In genomic region chr17:72719582-72720493, GRCh38 we compare ENCODE assay signal across 9 cellular contexts.
DNase-seq lines count a peak whose midpoint lies in the region; ATAC-seq, FAIRE-seq and TF ChIP-seq lines count a peak whose summit lies in the region.
"Had no signal": no experiment of that assay in that cellular context is flagged by ENCODE, and none has a peak within 500 bp of the region (broad histone marks: within the 10 kb centered on the region; RNA-seq: fewer than 3 reads in every experiment).

No MANE protein-coding gene starts in this region.

- peaks cover 11% of the 10 kb centered on the region for H3K4me1 Mint-ChIP-seq in progenitor cell of endocrine pancreas (ENCODE audit: low read depth)

- no peaks in the 10 kb centered on the region for H3K9me3 Mint-ChIP-seq in progenitor cell of endocrine pancreas (ENCODE audit: low read depth)

- POLR2A ChIA-PET in GM12878 (lab: Charles Lee), result interaction anchor here (0.7 to 1.3 kb wide), 3 partner anchors 14 to 453 kb away, joined by 3 to 4 read pairs (median 3); no protein-coding TSS in a partner anchor

- no peak overlapping the region for H3K27ac ChIP-seq in GM12878 (ENCODE audit: control insufficient read depth, insufficient read depth)
- no peak overlapping the region for H3K27ac ChIP-seq in GM23248
- H3K27ac ChIP-seq: epithelial cell of prostate had no signal

- peaks cover 12% of the 10 kb centered on the region for H3K4me1 ChIP-seq in GM12878 (ENCODE audit: control insufficient read depth, insufficient read depth, low read length)
- peaks cover 11% of the 10 kb centered on the region for H3K4me1 ChIP-seq in GM23248 (ENCODE audit: insufficient read depth)

- 43% methylated on average over 25 of the region's 25 CpGs for WGBS in GM12878 (ENCODE audit: insufficient coverage, insufficient replicate concordance, low lambda C conversion rate, missing lambda C conversion rate)
- WGBS in GM23248 (ENCODE audit: low coverage in 1 of 2, low lambda C conversion rate in 2 of 2, missing lambda C conversion rate in 2 of 2), 2 experiments, result 86 to 88% methylated on average over 24 of the region's 25 CpGs

- peak in 4 of 5 experiments; percentile 14 to 93 (median 36) for DNase-seq in T-helper 2 cell
- no peak for DNase-seq in GM12878 (ENCODE audit: low read depth, low spot score)
- peak; percentile 31 to 50 for DNase-seq in stimulated activated CD4-positive, alpha-beta T cell treated with anti-CD3 and anti-CD28 coated beads, Interleukin-4, amount 100 ng/mL, for 48 hours (ENCODE audit: low read depth in 2 of 2)
- no peak for DNase-seq in GM23248
- DNase-seq in progenitor cell of endocrine pancreas (ENCODE audit: low spot score, unreplicated experiment), result no peak
- no peak for DNase-seq in H7

- CTCF ChIA-PET in GM12878 (lab: Yijun Ruan, JAX), result interaction anchor here (1.5 to 5.7 kb wide), 4 partner anchors 10 to 162 kb away, joined by 3 to 35 read pairs (median 8); no protein-coding TSS in a partner anchor

- H3K4me3 Mint-ChIP-seq in progenitor cell of endocrine pancreas (ENCODE audit: low read depth), result no peak overlapping the region

- peaks cover 15% of the 10 kb centered on the region for H3F3A ChIP-seq in GM23248 (ENCODE audit: insufficient read depth)

- H3K27me3 Mint-ChIP-seq in progenitor cell of endocrine pancreas, result peaks cover 23% of the 10 kb centered on the region

- TF ChIP-seq RAD21 in GM12878 (IDR thresholded peaks at IDR 0.05; ENCODE audit: insufficient read depth, low read depth, low read length), result no peak

- TF ChIP-seq POLR2A in GM12878 (IDR thresholded peaks at IDR 0.05; ENCODE audit: low read depth, low read length), result no peak

- no peak overlapping the region for H3K27ac Mint-ChIP-seq in progenitor cell of endocrine pancreas

- H3K79me2 ChIP-seq in GM12878 (ENCODE audit: control insufficient read depth, insufficient read depth, low read length), result no peaks in the 10 kb centered on the region
- H3K79me2 ChIP-seq in GM23248 (ENCODE audit: insufficient read depth), result no peaks in the 10 kb centered on the region

- TF ChIP-seq CTCF in GM12878 (IDR thresholded peaks at IDR 0.05 in 2 of 3, conservative IDR thresholded peaks at IDR 0.05 in 1 of 3; ENCODE audit: control insufficient read depth in 2 of 3, extremely low read depth in 1 of 3, insufficient read depth in 1 of 3, low read depth in 3 of 3, low read length in 3 of 3), result no peak
- no peak for TF ChIP-seq CTCF in progenitor cell of endocrine pancreas (IDR thresholded peaks at IDR 0.05; ENCODE audit: unreplicated experiment)

- BruUV-seq in GM12878 (replicated peaks; lab: Mats Ljungman, UMichigan), result no TSS peak

- no peaks in the 10 kb centered on the region for H3K36me3 ChIP-seq in GM12878 (ENCODE audit: control insufficient read depth in 2 of 2, insufficient read depth in 2 of 2, low read length in 1 of 2)
- H3K36me3 ChIP-seq in GM23248 (ENCODE audit: low read depth), result no peaks in the 10 kb centered on the region
- no peaks in the 10 kb centered on the region for H3K36me3 ChIP-seq in H7 (replicated peaks; ENCODE audit: control insufficient read depth, insufficient read depth, low read length)

- SMC1A ChIA-PET in GM12878 (lab: Charles Lee; ENCODE audit: uncharacterized antibody, unreplicated experiment), result interaction anchor here (1.2 to 1.4 kb wide), 3 partner anchors 125 to 470 kb away, joined by 3 to 4 read pairs (median 3); no protein-coding TSS in a partner anchor

- no peaks in the 10 kb centered on the region for H3K27me3 ChIP-seq in GM12878 (replicated peaks in 1 of 2; ENCODE audit: control insufficient read depth in 2 of 2, insufficient read depth in 2 of 2, low read length in 1 of 2)
- no peaks in the 10 kb centered on the region for H3K27me3 ChIP-seq in GM23248 (replicated peaks; ENCODE audit: insufficient read depth)
- no peaks in the 10 kb centered on the region for H3K27me3 ChIP-seq in H7 (ENCODE audit: control insufficient read depth, insufficient read depth, low read length)

- H4K20me1 ChIP-seq in GM12878 (ENCODE audit: control insufficient read depth, insufficient read depth), result no peaks in the 10 kb centered on the region
- no peaks in the 10 kb centered on the region for H4K20me1 ChIP-seq in GM23248 (ENCODE audit: insufficient read depth)

- intact Hi-C loops in GM12878 (cut with micrococcal nuclease; ENCODE audit: unreplicated experiment), result no loop called here

- H3K4me3 ChIP-seq in GM12878 (no peak overlapping the region), GM23248 (no peak overlapping the region), H7 (ENCODE audit: insufficient read depth, low read depth, low read length) (no peak overlapping the region)

- H3K9me2 ChIP-seq in GM23248 (ENCODE audit: insufficient read depth), result no peaks in the 10 kb centered on the region

- ATAC-seq in GM21528 (IDR thresholded peaks at IDR 0.05; ENCODE audit: low FRiP score, unreplicated experiment), result peak; percentile 58
- ATAC-seq in GM12878, result peak; percentile 50
- no peak for ATAC-seq in GM19452 (IDR thresholded peaks at IDR 0.05; ENCODE audit: unreplicated experiment)

- RAD21 ChIA-PET in GM12878 (lab: Charles Lee; ENCODE audit: unreplicated experiment), result interaction anchor here (0.8 to 1.3 kb wide), 5 partner anchors 8 to 163 kb away, joined by 3 to 6 read pairs (median 4); no protein-coding TSS in a partner anchor

- in situ Hi-C loops in GM12878 (cut with MboI), result no loop called here
- in situ Hi-C loops in GM23248 (cut with MboI), result loop anchor here (25.0 kb wide), 1 partner anchor 642 kb away; no protein-coding TSS in a partner anchor

- H3K9ac ChIP-seq in GM12878 (ENCODE audit: control insufficient read depth, insufficient read depth, low read length) (no peak overlapping the region), GM23248 (no peak overlapping the region)

- FAIRE-seq in GM12878 (lab: Jason Lieb, UNC), result no peak

- H3K36me3 Mint-ChIP-seq in progenitor cell of endocrine pancreas (ENCODE audit: insufficient read depth), result no peaks in the 10 kb centered on the region

- H3K4me2 ChIP-seq in GM12878 (ENCODE audit: control insufficient read depth, insufficient read depth), result peak overlapping the region; percentile 33; the same call in 1 of the 2 replicates
- H3K4me2 ChIP-seq in GM23248 (ENCODE audit: unreplicated experiment), result no peak overlapping the region

- TF ChIP-seq EP300 in GM12878 (IDR thresholded peaks at IDR 0.05; ENCODE audit: borderline replicate concordance in 1 of 2, control insufficient read depth in 1 of 2, low read depth in 2 of 2, low read length in 2 of 2), result no peak

- no peaks in the 10 kb centered on the region for H3K9me3 ChIP-seq in GM12878 (replicated peaks; ENCODE audit: control insufficient read depth, insufficient read depth, low read length)
- H3K9me3 ChIP-seq in GM23248 (ENCODE audit: low read depth), result no peaks in the 10 kb centered on the region

- H2AFZ ChIP-seq in GM12878 (ENCODE audit: control insufficient read depth, low read depth, low read length) (no peak overlapping the region), GM23248 (no peak overlapping the region)

TF ChIP-seq in GM12878, 131 proteins besides CTCF, POLR2A, EP300 and RAD21 (continues in another document):
- TF ChIP-seq ATF2 (IDR thresholded peaks at IDR 0.05; ENCODE audit: low read length) (no peak), IRF4 (IDR thresholded peaks at IDR 0.05; ENCODE audit: low read depth, low read length) (no peak), E2F4 (IDR thresholded peaks at IDR 0.05; ENCODE audit: low read depth, low read length) (no peak), EED (IDR thresholded peaks at IDR 0.05; ENCODE audit: low read depth) (peak; percentile 38; the same call in 1 of the 2 replicates), SMAD1 (IDR thresholded peaks at IDR 0.05; ENCODE audit: low read depth, partially characterized antibody) (no peak), CBX3 (IDR thresholded peaks at IDR 0.05; ENCODE audit: borderline replicate concordance, low read depth) (no peak), MXI1 (IDR thresholded peaks at IDR 0.05; ENCODE audit: low read depth, low read length) (no peak), TCF3 (IDR thresholded peaks at IDR 0.05; ENCODE audit: borderline replicate concordance, insufficient read depth, low read depth, low read length) (no peak), SREBF2 (IDR thresholded peaks at IDR 0.05; ENCODE audit: low read length) (no peak), BCL11A (IDR thresholded peaks at IDR 0.05; ENCODE audit: low read depth, low read length) (no peak)

Comparison
In these comparisons a context has a peak if more than half of its experiments do, and no peak if none do; other contexts are left out.
1. DNase-seq: peak in T-helper 2 cell (4 of 5) and stimulated activated CD4-positive, alpha-beta T cell treated with anti-CD3 and anti-CD28 coated beads, Interleukin-4, amount 100 ng/mL, for 48 hours (2 of 2); none in GM12878 (single experiment), GM23248 (single experiment), progenitor cell of endocrine pancreas (single experiment) and H7 (single experiment).